12 cellular contexts compared by ENCODE assay signal in genomic region chr1:159915571-159916239, GRCh38. TPM values are rescaled to one million over a fixed set of nuclear protein-coding genes. Genes with fewer than 3 reads are reported as not detected.
A peak's percentile ranks its signal among the peaks of the same experiment; 100 is the strongest.
DNase-seq lines count a peak whose midpoint lies in the region; ATAC-seq and TF ChIP-seq lines count a peak whose summit lies in the region.
"Had no signal": no experiment of that assay in that cellular context is flagged by ENCODE, and none has a peak within 500 bp of the region (broad histone marks: within the 10 kb centered on the region; RNA-seq: fewer than 3 reads in every experiment).

No MANE protein-coding gene starts in this region.

- no peak for DNase-seq in CD4-positive, alpha-beta T cell
- DNase-seq in NCI-H1048 (lab: John Stamatoyannopoulos, UW) = peak; percentile 88
- no peak for DNase-seq in naive thymus-derived CD4-positive, alpha-beta T cell
- DNase-seq in UCSD-AML1 (lab: John Stamatoyannopoulos, UW; ENCODE audit: unreplicated experiment) = no peak
- no peak for DNase-seq in DMS 273 treated with DMSO at 0.1 percent for 48 hours (lab: John Stamatoyannopoulos, UW)
- DNase-seq: KBM-7 had no signal

- no peak overlapping the region for H3K27ac ChIP-seq in CD4-positive, alpha-beta T cell (ENCODE audit: low read depth, low read length)
- H3K27ac ChIP-seq in naive thymus-derived CD4-positive, alpha-beta T cell (ENCODE audit: low read depth, low read length) = no peak overlapping the region

- peak overlapping the region; percentile 25 for H3K4me3 Mint-ChIP-seq in CD4-positive, alpha-beta T cell
- H3K4me3 Mint-ChIP-seq in dendritic cell treated with granulocyte-macrophage colony-stimulating factor and Interleukin-4, amounts not matched to agents 40 ng/mL and 50 ng/mL, for 4 days = no peak overlapping the region
- no peak overlapping the region for H3K4me3 Mint-ChIP-seq in naive thymus-derived CD4-positive, alpha-beta T cell

- H3K4me1 Mint-ChIP-seq in CD4-positive, alpha-beta T cell (ENCODE audit: low read depth) = peaks cover 73% of the 10 kb centered on the region
- H3K4me1 Mint-ChIP-seq in dendritic cell treated with granulocyte-macrophage colony-stimulating factor and Interleukin-4, amounts not matched to agents 40 ng/mL and 50 ng/mL, for 4 days (ENCODE audit: low read depth) = peaks cover 54% of the 10 kb centered on the region
- H3K4me1 Mint-ChIP-seq in naive thymus-derived CD4-positive, alpha-beta T cell = peaks cover 52 to 73% (median 62%) of the 10 kb centered on the region in 7 donors

- no peaks in the 10 kb centered on the region for H3K9me3 ChIP-seq in CD4-positive, alpha-beta T cell (ENCODE audit: control insufficient read depth, low read length)
- no peaks in the 10 kb centered on the region for H3K9me3 ChIP-seq in naive thymus-derived CD4-positive, alpha-beta T cell (ENCODE audit: control insufficient read depth in 2 of 3, low read length in 3 of 3)

- peak overlapping the region; percentile 45 for H3K27ac Mint-ChIP-seq in CD4-positive, alpha-beta T cell
- H3K27ac Mint-ChIP-seq in dendritic cell treated with granulocyte-macrophage colony-stimulating factor and Interleukin-4, amounts not matched to agents 40 ng/mL and 50 ng/mL, for 4 days = peak overlapping the region; percentile 18
- peak overlapping the region; percentile 9 to 90 (median 70) for H3K27ac Mint-ChIP-seq in naive thymus-derived CD4-positive, alpha-beta T cell

- no peak for TF ChIP-seq CTCF in CD4-positive, alpha-beta T cell (IDR thresholded peaks at IDR 0.05)

- H3K9me3 Mint-ChIP-seq in CD4-positive, alpha-beta T cell = no peaks in the 10 kb centered on the region
- no peaks in the 10 kb centered on the region for H3K9me3 Mint-ChIP-seq in dendritic cell treated with granulocyte-macrophage colony-stimulating factor and Interleukin-4, amounts not matched to agents 40 ng/mL and 50 ng/mL, for 4 days
- peaks cover 0 to 3% (median 0%) of the 10 kb centered on the region in 11 donors for H3K9me3 Mint-ChIP-seq in naive thymus-derived CD4-positive, alpha-beta T cell

- H3K27me3 ChIP-seq in CD4-positive, alpha-beta T cell (ENCODE audit: control insufficient read depth, insufficient read depth, low read length) = no peaks in the 10 kb centered on the region
- no peaks in the 10 kb centered on the region for H3K27me3 ChIP-seq in naive thymus-derived CD4-positive, alpha-beta T cell (ENCODE audit: control insufficient read depth in 2 of 2, insufficient read depth in 2 of 2, low read length in 2 of 2)

- peaks cover 4 to 47% (median 5%) of the 10 kb centered on the region in 3 experiments for H3K36me3 ChIP-seq in naive thymus-derived CD4-positive, alpha-beta T cell (ENCODE audit: control insufficient read depth in 2 of 3, insufficient read depth in 3 of 3, low read length in 3 of 3)

- intact Hi-C loops in CD4-positive, alpha-beta T cell (cut with DNase I, micrococcal nuclease) = no loop called here
- intact Hi-C loops in dendritic cell treated with granulocyte-macrophage colony-stimulating factor and Interleukin-4, amounts not matched to agents 40 ng/mL and 50 ng/mL, for 4 days (cut with micrococcal nuclease) = no loop called here
- intact Hi-C loops in naive thymus-derived CD4-positive, alpha-beta T cell (cut with micrococcal nuclease) = no loop called here

- POLR2A ChIA-PET in CD4-positive, alpha-beta T cell (lab: Charles Lee) = interaction anchor here (1.1 to 1.5 kb wide), 2 partner anchors 8 to 10 kb away, joined by 4 to 11 read pairs; partner anchors contain the start of gene TAGLN2
- POLR2A ChIA-PET in naive thymus-derived CD4-positive, alpha-beta T cell (lab: Charles Lee) = interaction anchor here (1.2 to 1.3 kb wide), 2 partner anchors 8 to 115 kb away, joined by 3 read pairs; no protein-coding TSS in a partner anchor

- H3K4me1 ChIP-seq in naive thymus-derived CD4-positive, alpha-beta T cell (ENCODE audit: control insufficient read depth in 2 of 2, insufficient read depth in 2 of 2, low read length in 2 of 2) = peaks cover 23 to 30% of the 10 kb centered on the region in 2 donors

- H3K4me3 ChIP-seq in naive thymus-derived CD4-positive, alpha-beta T cell (ENCODE audit: low read length) = no peak overlapping the region

- peaks cover 53% of the 10 kb centered on the region for H3K36me3 Mint-ChIP-seq in CD4-positive, alpha-beta T cell (ENCODE audit: low read depth)
- H3K36me3 Mint-ChIP-seq in dendritic cell treated with granulocyte-macrophage colony-stimulating factor and Interleukin-4, amounts not matched to agents 40 ng/mL and 50 ng/mL, for 4 days (ENCODE audit: low read depth) = peaks cover 53% of the 10 kb centered on the region
- H3K36me3 Mint-ChIP-seq in naive thymus-derived CD4-positive, alpha-beta T cell = peaks cover 2 to 38% (median 5%) of the 10 kb centered on the region in 5 donors

- CTCF ChIA-PET in CD4-positive, alpha-beta T cell (lab: Charles Lee) = interaction anchor here (1.4 kb wide), 1 partner anchor 8 kb away, joined by 4 read pairs; no protein-coding TSS in a partner anchor
- CTCF ChIA-PET in naive thymus-derived CD4-positive, alpha-beta T cell (lab: Charles Lee) = interaction anchor here (0.7 to 1.5 kb wide), 4 partner anchors 9 to 24 kb away, joined by 3 to 6 read pairs (median 4); no protein-coding TSS in a partner anchor

- no peaks in the 10 kb centered on the region for H3K27me3 Mint-ChIP-seq in CD4-positive, alpha-beta T cell
- no peaks in the 10 kb centered on the region for H3K27me3 Mint-ChIP-seq in dendritic cell treated with granulocyte-macrophage colony-stimulating factor and Interleukin-4, amounts not matched to agents 40 ng/mL and 50 ng/mL, for 4 days
- no peaks in the 10 kb centered on the region for H3K27me3 Mint-ChIP-seq in naive thymus-derived CD4-positive, alpha-beta T cell

- no peak for ATAC-seq in CD4-positive, alpha-beta T cell (ENCODE audit: poor library complexity)
- ATAC-seq in naive thymus-derived CD4-positive, alpha-beta T cell = no peak
- ATAC-seq in GM21576 (IDR thresholded peaks at IDR 0.05; ENCODE audit: unreplicated experiment) = no peak
- no peak for ATAC-seq in GM21381 (IDR thresholded peaks at IDR 0.05; ENCODE audit: unreplicated experiment)

RNA-seq across cellular contexts. Expression of gene TAGLN2, which starts 9.6 kb away (rescaled TPM):
- 100 to 1,000 TPM; 301 to 311 TPM for total RNA-seq in CD4-positive, alpha-beta T cell
- 100 to 1,000 TPM; 116 to 450 (median 284) TPM for total RNA-seq in naive thymus-derived CD4-positive, alpha-beta T cell
- polyA plus RNA-seq in naive thymus-derived CD4-positive, alpha-beta T cell = 100 to 1,000 TPM; 449 to 662 TPM

RNA-seq across cellular contexts. Expression of gene CFAP45, which starts 15.7 kb away (rescaled TPM):
- 1 to 10 TPM; 8.4 to 9.0 TPM for total RNA-seq in CD4-positive, alpha-beta T cell
- 1 to 10 TPM in 2 of 5 experiments, under 1 TPM in 3; 0.53 to 2.8 (median 0.92) TPM for total RNA-seq in naive thymus-derived CD4-positive, alpha-beta T cell
- polyA plus RNA-seq in naive thymus-derived CD4-positive, alpha-beta T cell = under 1 TPM; 0.17 to 0.57 TPM

RNA-seq across cellular contexts. Expression of gene IGSF9, which starts 29.7 kb away (rescaled TPM):
- not detected for total RNA-seq in CD4-positive, alpha-beta T cell
- under 1 TPM in 1 of 5 experiments, not detected in 4; 0.12 TPM for total RNA-seq in naive thymus-derived CD4-positive, alpha-beta T cell
- under 1 TPM in 1 of 2 donors, not detected in 1; 0.12 TPM for polyA plus RNA-seq in naive thymus-derived CD4-positive, alpha-beta T cell
- total RNA-seq: NCI-H460, pulmonary artery endothelial cell had no signal

RNA-seq across cellular contexts. Expression of gene SLAMF9, which starts 38.3 kb away (rescaled TPM):
- not detected for total RNA-seq in CD4-positive, alpha-beta T cell
- not detected for total RNA-seq in naive thymus-derived CD4-positive, alpha-beta T cell
- not detected for polyA plus RNA-seq in naive thymus-derived CD4-positive, alpha-beta T cell
- total RNA-seq: Daoy, NCI-H460, pulmonary artery endothelial cell had no signal

RNA-seq across cellular contexts. Expression of gene VSIG8, which starts 53.2 kb away (rescaled TPM):
- total RNA-seq in CD4-positive, alpha-beta T cell = not detected
- total RNA-seq in naive thymus-derived CD4-positive, alpha-beta T cell = not detected
- not detected for polyA plus RNA-seq in naive thymus-derived CD4-positive, alpha-beta T cell
- total RNA-seq: Daoy, pulmonary artery endothelial cell had no signal

Comparison
In these comparisons a context has a peak if more than half of its experiments do, and no peak if none do; other contexts are left out.
1. H3K27ac Mint-ChIP-seq: peak in every context shown above with its lines; median percentile 70 in naive thymus-derived CD4-positive, alpha-beta T cell; 45 in CD4-positive, alpha-beta T cell; 18 in dendritic cell treated with granulocyte-macrophage colony-stimulating factor and Interleukin-4, amounts not matched to agents 40 ng/mL and 50 ng/mL, for 4 days.